In genomic region chr16:68764866-68765265, GRCh38 we compare ENCODE assay signal across 1 cellular context.
TF ChIP-seq lines count a peak whose summit lies in the region.

No MANE protein-coding gene starts in this region.

TF ChIP-seq in H1, 55 proteins besides CTCF, POLR2A, EP300 and RAD21:
- TF ChIP-seq BCL11A (IDR thresholded peaks at IDR 0.05; ENCODE audit: low read depth in 2 of 2, low read length in 2 of 2) (no peak), HDAC6 (IDR thresholded peaks at IDR 0.05; ENCODE audit: low read depth, low read length) (no peak), KDM5A (IDR thresholded peaks at IDR 0.05; ENCODE audit: low read length) (no peak), SRF (IDR thresholded peaks at IDR 0.05; ENCODE audit: low read depth, low read length) (no peak), MAFK (IDR thresholded peaks at IDR 0.05; ENCODE audit: low read depth, low read length) (no peak), PHF8 (conservative IDR thresholded peaks at IDR 0.05; ENCODE audit: low read depth, low read length) (no peak), FOSL1 (IDR thresholded peaks at IDR 0.05; ENCODE audit: insufficient read depth, low read depth, low read length) (no peak), EGR1 (IDR thresholded peaks at IDR 0.05; ENCODE audit: borderline replicate concordance, low read depth, low read length) (no peak), RFX5 (IDR thresholded peaks at IDR 0.05; ENCODE audit: borderline replicate concordance, low read depth, low read length) (no peak), RNF2 (IDR thresholded peaks at IDR 0.05; ENCODE audit: borderline replicate concordance, low read depth, low read length, missing control alignments, poor library complexity, severe bottlenecking) (no peak), TBP (IDR thresholded peaks at IDR 0.05; ENCODE audit: low read depth, low read length) (no peak), CBX8 (IDR thresholded peaks at IDR 0.05; ENCODE audit: borderline replicate concordance, low read depth, low read length) (no peak), CHD1 (IDR thresholded peaks at IDR 0.05; ENCODE audit: low read depth, low read length) (no peak), JUN (IDR thresholded peaks at IDR 0.05; ENCODE audit: low read depth, low read length) (no peak), CHD2 (IDR thresholded peaks at IDR 0.05; ENCODE audit: low read length) (no peak), JUND (IDR thresholded peaks at IDR 0.05; ENCODE audit: low read length) (no peak), NANOG (IDR thresholded peaks at IDR 0.05; ENCODE audit: insufficient read depth, low read depth, low read length, poor library complexity, severe bottlenecking) (no peak)
